In genomic region chr16:50819706-50820105, GRCh38 we compare ENCODE assay signal across 20 cellular contexts.
A peak's percentile ranks its signal among the peaks of the same experiment; 100 is the strongest.
DNase-seq lines count a peak whose midpoint lies in the region; ATAC-seq and TF ChIP-seq lines count a peak whose summit lies in the region.
"Had no signal": no experiment of that assay in that cellular context is flagged by ENCODE, and none has a peak within 500 bp of the region (broad histone marks: within the 10 kb centered on the region; RNA-seq: fewer than 3 reads in every experiment).

No MANE protein-coding gene starts in this region.

- H3K36me3 Mint-ChIP-seq in osteocyte (ENCODE audit: unreplicated experiment) = no peaks in the 10 kb centered on the region
- H3K36me3 Mint-ChIP-seq in endodermal cell (ENCODE audit: low read depth) = no peaks in the 10 kb centered on the region
- H3K36me3 Mint-ChIP-seq: CD8-positive, alpha-beta memory T cell had no signal

- H3K36me3 ChIP-seq in endodermal cell (ENCODE audit: control insufficient read depth, insufficient read depth, low read length) = no peaks in the 10 kb centered on the region
- H3K36me3 ChIP-seq: BLaER1 had no signal

- no peak overlapping the region for H3K27ac Mint-ChIP-seq in osteocyte (ENCODE audit: unreplicated experiment)
- no peak overlapping the region for H3K27ac Mint-ChIP-seq in endodermal cell
- H3K27ac Mint-ChIP-seq: B cell; CD4-positive, alpha-beta T cell; CD8-positive, alpha-beta memory T cell; GM23338; H9 had no signal

- no peak overlapping the region for H3K4me3 ChIP-seq in endodermal cell (ENCODE audit: low read length)
- H3K4me3 ChIP-seq: BLaER1, GM23338 had no signal

- TF ChIP-seq CTCF in osteocyte (IDR thresholded peaks at IDR 0.05) (no peak), endodermal cell (conservative IDR thresholded peaks at IDR 0.05) (no peak)

- no peak overlapping the region for H3K9ac ChIP-seq in endodermal cell (ENCODE audit: extremely low read depth, low read length, poor library complexity, severe bottlenecking)
- H3K9ac ChIP-seq: BLaER1 had no signal

- no peak for ATAC-seq in HG03457 (IDR thresholded peaks at IDR 0.05; ENCODE audit: unreplicated experiment)
- ATAC-seq: GM23338, HCT116 had no signal

- peaks cover 3% of the 10 kb centered on the region for H3K27me3 Mint-ChIP-seq in osteocyte (ENCODE audit: unreplicated experiment)
- no peaks in the 10 kb centered on the region for H3K27me3 Mint-ChIP-seq in endodermal cell (ENCODE audit: insufficient read depth)

- H3K4me1 Mint-ChIP-seq in osteocyte (ENCODE audit: unreplicated experiment) (no peaks in the 10 kb centered on the region), endodermal cell (no peaks in the 10 kb centered on the region)
- H3K4me1 Mint-ChIP-seq: B cell; CD8-positive, alpha-beta memory T cell had no signal

- H3K27ac ChIP-seq in endodermal cell (ENCODE audit: low read depth, low read length) = no peak overlapping the region
- H3K27ac ChIP-seq: 22Rv1, BLaER1, C4-2B had no signal

- WGBS in endodermal cell (ENCODE audit: insufficient coverage in 1 of 2, insufficient read length in 1 of 2), 2 experiments = 93 to 96% methylated on average over 6 of the region's 6 CpGs

- H3K9me3 ChIP-seq in endodermal cell (ENCODE audit: control insufficient read depth, low read length) = no peaks in the 10 kb centered on the region
- H3K9me3 ChIP-seq: BLaER1 had no signal

- H3K4me1 ChIP-seq in endodermal cell (ENCODE audit: control insufficient read depth, insufficient read depth, low read length) = no peaks in the 10 kb centered on the region
- H3K4me1 ChIP-seq: BLaER1 had no signal

- H3K9me3 Mint-ChIP-seq in osteocyte (ENCODE audit: unreplicated experiment) (no peaks in the 10 kb centered on the region), endodermal cell (no peaks in the 10 kb centered on the region)
- H3K9me3 Mint-ChIP-seq: CD4-positive, alpha-beta T cell; CD8-positive, alpha-beta memory T cell; GM23338; H9 had no signal

- DNase-seq in NCI-H82 (lab: John Stamatoyannopoulos, UW) = peak; percentile 21
- DNase-seq in NCI-H82 treated with DMSO at 0.1 percent for 48 hours (lab: John Stamatoyannopoulos, UW; ENCODE audit: unreplicated experiment) = no peak
- peak; percentile 23 for DNase-seq in ecto neural progenitor cell (ENCODE audit: low spot score)
- peak; percentile 54 for DNase-seq in osteocyte (ENCODE audit: extremely low spot score, unreplicated experiment)
- peak; percentile 39 for DNase-seq in ureter (ENCODE audit: low spot score)
- no peak for DNase-seq in activated naive CD4-positive, alpha-beta T cell treated with anti-CD3 and anti-CD28 coated beads, Interleukin-2, amount 50 U/mL, for 16 hours
- DNase-seq in endodermal cell = no peak
- DNase-seq: CD4-positive, alpha-beta T cell; CD8-positive, alpha-beta memory T cell; DMS53; DMS79 treated with DMSO at 0.1 percent for 48 hours; GF-D8; H9 had no signal

- no peak overlapping the region for H3K4me3 Mint-ChIP-seq in osteocyte (ENCODE audit: unreplicated experiment)
- no peak overlapping the region for H3K4me3 Mint-ChIP-seq in endodermal cell
- H3K4me3 Mint-ChIP-seq: B cell; CD4-positive, alpha-beta T cell; CD8-positive, alpha-beta memory T cell; GM23338; H9 had no signal

- H3K27me3 ChIP-seq in endodermal cell (ENCODE audit: control insufficient read depth, insufficient read depth, low read length, poor library complexity, severe bottlenecking) = no peaks in the 10 kb centered on the region
- H3K27me3 ChIP-seq: BLaER1 had no signal

Comparison
In these comparisons a context has a peak if more than half of its experiments do, and no peak if none do; other contexts are left out.
1. DNase-seq: peak in NCI-H82 (single experiment), ecto neural progenitor cell (single experiment), osteocyte (single experiment) and ureter (single experiment); none in NCI-H82 treated with DMSO at 0.1 percent for 48 hours (single experiment), activated naive CD4-positive, alpha-beta T cell treated with anti-CD3 and anti-CD28 coated beads, Interleukin-2, amount 50 U/mL, for 16 hours (single experiment) and endodermal cell (single experiment).